ENCODE assay signal across 10 cellular contexts in genomic region chr12:7642876-7643309, GRCh38. TPM values are rescaled to one million over a fixed set of nuclear protein-coding genes. Genes with fewer than 3 reads are reported as not detected.
DNase-seq lines count a peak whose midpoint lies in the region; ATAC-seq lines count a peak whose summit lies in the region.
"Had no signal": no experiment of that assay in that cellular context is flagged by ENCODE, and none has a peak within 500 bp of the region (broad histone marks: within the 10 kb centered on the region; RNA-seq: fewer than 3 reads in every experiment).

No MANE protein-coding gene starts in this region.

- H3K27me3 Mint-ChIP-seq in activated naive CD8-positive, alpha-beta T cell treated with anti-CD3 and anti-CD28 coated beads for 36 hours: peaks cover 4% of the 10 kb centered on the region
- H3K27me3 Mint-ChIP-seq in naive thymus-derived CD4-positive, alpha-beta T cell: peaks cover 0 to 16% (median 5%) of the 10 kb centered on the region in 5 donors

- no peak overlapping the region for H3K9ac ChIP-seq in Karpas-422 (ENCODE audit: low read length)

- H3K4me3 Mint-ChIP-seq in activated naive CD8-positive, alpha-beta T cell treated with anti-CD3 and anti-CD28 coated beads for 36 hours: no peak overlapping the region
- H3K4me3 Mint-ChIP-seq in naive thymus-derived CD4-positive, alpha-beta T cell: peak overlapping the region in 1 of 10 donors; percentile 15

- ATAC-seq in naive thymus-derived CD4-positive, alpha-beta T cell: no peak
- ATAC-seq in HG02763 (IDR thresholded peaks at IDR 0.05; ENCODE audit: unreplicated experiment) (no peak), GM19467 (IDR thresholded peaks at IDR 0.05; ENCODE audit: unreplicated experiment) (no peak), GM19455 (IDR thresholded peaks at IDR 0.05; ENCODE audit: unreplicated experiment) (no peak)

- no peak overlapping the region for H3K27ac ChIP-seq in Karpas-422 (ENCODE audit: low read length)
- no peak overlapping the region for H3K27ac ChIP-seq in naive thymus-derived CD4-positive, alpha-beta T cell (ENCODE audit: low read depth, low read length)

- H2AFZ ChIP-seq in Karpas-422 (ENCODE audit: low read length): no peak overlapping the region

- H3K79me2 ChIP-seq in Karpas-422 (ENCODE audit: low read length): no peaks in the 10 kb centered on the region

- H4K20me1 ChIP-seq in Karpas-422 (ENCODE audit: insufficient read depth, low read depth, low read length): no peaks in the 10 kb centered on the region

- DNase-seq in DMS53 (lab: John Stamatoyannopoulos, UW): peak; percentile 66
- DNase-seq in DMS53 treated with DMSO at 0.1 percent for 48 hours (lab: John Stamatoyannopoulos, UW; ENCODE audit: unreplicated experiment): no peak
- peak; percentile 82 for DNase-seq in Karpas-422
- peak; percentile 41 for DNase-seq in activated naive CD8-positive, alpha-beta T cell treated with anti-CD3 and anti-CD28 coated beads for 36 hours
- peak in 1 of 9 donors; percentile 3 for DNase-seq in naive thymus-derived CD4-positive, alpha-beta T cell
- DNase-seq: central memory CD4-positive, alpha-beta T cell; KG1 had no signal

- peaks cover 24% of the 10 kb centered on the region for H3K4me1 ChIP-seq in Karpas-422 (ENCODE audit: low read length)
- peaks cover 9 to 10% of the 10 kb centered on the region in 2 donors for H3K4me1 ChIP-seq in naive thymus-derived CD4-positive, alpha-beta T cell (ENCODE audit: control insufficient read depth in 2 of 2, insufficient read depth in 2 of 2, low read length in 2 of 2)

- no peaks in the 10 kb centered on the region for H3K9me3 ChIP-seq in Karpas-422 (ENCODE audit: low read length)
- H3K9me3 ChIP-seq in naive thymus-derived CD4-positive, alpha-beta T cell (ENCODE audit: control insufficient read depth in 2 of 3, low read length in 3 of 3): no peaks in the 10 kb centered on the region

- no peaks in the 10 kb centered on the region for H3K36me3 Mint-ChIP-seq in activated naive CD8-positive, alpha-beta T cell treated with anti-CD3 and anti-CD28 coated beads for 36 hours
- no peaks in the 10 kb centered on the region for H3K36me3 Mint-ChIP-seq in naive thymus-derived CD4-positive, alpha-beta T cell

- H3K9me2 ChIP-seq in Karpas-422 (replicated peaks; ENCODE audit: insufficient read depth, low read length): no peaks in the 10 kb centered on the region

- peaks cover 23% of the 10 kb centered on the region for H3K4me1 Mint-ChIP-seq in activated naive CD8-positive, alpha-beta T cell treated with anti-CD3 and anti-CD28 coated beads for 36 hours
- H3K4me1 Mint-ChIP-seq in naive thymus-derived CD4-positive, alpha-beta T cell: peaks cover 10 to 47% (median 40%) of the 10 kb centered on the region in 7 donors

- intact Hi-C loops in naive thymus-derived CD4-positive, alpha-beta T cell (cut with micrococcal nuclease): loop anchor here in 1 of 2 donors (5.0 kb wide), 1 partner anchor 511 kb away; the partner anchor contains the start of gene CLSTN3

- H3K27me3 ChIP-seq in Karpas-422 (ENCODE audit: low read length): no peaks in the 10 kb centered on the region
- no peaks in the 10 kb centered on the region for H3K27me3 ChIP-seq in naive thymus-derived CD4-positive, alpha-beta T cell (ENCODE audit: control insufficient read depth in 2 of 2, insufficient read depth in 2 of 2, low read length in 2 of 2)

- no peaks in the 10 kb centered on the region for H3K36me3 ChIP-seq in Karpas-422 (ENCODE audit: insufficient read depth, low read length)
- H3K36me3 ChIP-seq in naive thymus-derived CD4-positive, alpha-beta T cell (ENCODE audit: control insufficient read depth in 2 of 3, insufficient read depth in 3 of 3, low read length in 3 of 3): no peaks in the 10 kb centered on the region

- CTCF ChIA-PET in naive thymus-derived CD4-positive, alpha-beta T cell (lab: Charles Lee): interaction anchor here (0.5 to 0.9 kb wide), 2 partner anchors 13 to 40 kb away, joined by 3 read pairs; no protein-coding TSS in a partner anchor

- no peak overlapping the region for H3K4me3 ChIP-seq in Karpas-422 (ENCODE audit: low read length)
- H3K4me3 ChIP-seq in naive thymus-derived CD4-positive, alpha-beta T cell (ENCODE audit: low read length): no peak overlapping the region

- no peaks in the 10 kb centered on the region for H3K9me3 Mint-ChIP-seq in activated naive CD8-positive, alpha-beta T cell treated with anti-CD3 and anti-CD28 coated beads for 36 hours
- H3K9me3 Mint-ChIP-seq in naive thymus-derived CD4-positive, alpha-beta T cell: no peaks in the 10 kb centered on the region

- no peak overlapping the region for H3K27ac Mint-ChIP-seq in activated naive CD8-positive, alpha-beta T cell treated with anti-CD3 and anti-CD28 coated beads for 36 hours
- H3K27ac Mint-ChIP-seq in naive thymus-derived CD4-positive, alpha-beta T cell: peak overlapping the region in 5 of 9 donors; percentile 24 to 64 (median 55)

- H3K4me2 ChIP-seq in Karpas-422 (ENCODE audit: low read depth, low read length, poor library complexity, severe bottlenecking): no peak overlapping the region

- POLR2A ChIA-PET in naive thymus-derived CD4-positive, alpha-beta T cell (lab: Charles Lee): interaction anchor here (0.8 to 1.1 kb wide), 2 partner anchors 13 to 454 kb away, joined by 3 read pairs; partner anchors contain the start of gene PEX5

RNA-seq across cellular contexts. Expression of gene APOBEC1, which starts 22.8 kb away (rescaled TPM):
- not detected in 2 replicates for total RNA-seq in Karpas-422 (2014; rRNA removed; shearing (Covaris generic); ENCODE audit: low replicate concordance)
- not detected for total RNA-seq in activated naive CD8-positive, alpha-beta T cell treated with anti-CD3 and anti-CD28 coated beads for 36 hours
- not detected for total RNA-seq in naive thymus-derived CD4-positive, alpha-beta T cell
- polyA plus RNA-seq in naive thymus-derived CD4-positive, alpha-beta T cell: not detected

RNA-seq across cellular contexts. Expression of gene GDF3, which starts 52.7 kb away (rescaled TPM):
- not detected in 2 replicates for total RNA-seq in Karpas-422 (2014; rRNA removed; shearing (Covaris generic); ENCODE audit: low replicate concordance)
- total RNA-seq in activated naive CD8-positive, alpha-beta T cell treated with anti-CD3 and anti-CD28 coated beads for 36 hours: not detected
- not detected for total RNA-seq in naive thymus-derived CD4-positive, alpha-beta T cell
- polyA plus RNA-seq in naive thymus-derived CD4-positive, alpha-beta T cell: not detected
